Comparison of ENCODE assay signal across 8 cellular contexts in the genomic region with DNA sequence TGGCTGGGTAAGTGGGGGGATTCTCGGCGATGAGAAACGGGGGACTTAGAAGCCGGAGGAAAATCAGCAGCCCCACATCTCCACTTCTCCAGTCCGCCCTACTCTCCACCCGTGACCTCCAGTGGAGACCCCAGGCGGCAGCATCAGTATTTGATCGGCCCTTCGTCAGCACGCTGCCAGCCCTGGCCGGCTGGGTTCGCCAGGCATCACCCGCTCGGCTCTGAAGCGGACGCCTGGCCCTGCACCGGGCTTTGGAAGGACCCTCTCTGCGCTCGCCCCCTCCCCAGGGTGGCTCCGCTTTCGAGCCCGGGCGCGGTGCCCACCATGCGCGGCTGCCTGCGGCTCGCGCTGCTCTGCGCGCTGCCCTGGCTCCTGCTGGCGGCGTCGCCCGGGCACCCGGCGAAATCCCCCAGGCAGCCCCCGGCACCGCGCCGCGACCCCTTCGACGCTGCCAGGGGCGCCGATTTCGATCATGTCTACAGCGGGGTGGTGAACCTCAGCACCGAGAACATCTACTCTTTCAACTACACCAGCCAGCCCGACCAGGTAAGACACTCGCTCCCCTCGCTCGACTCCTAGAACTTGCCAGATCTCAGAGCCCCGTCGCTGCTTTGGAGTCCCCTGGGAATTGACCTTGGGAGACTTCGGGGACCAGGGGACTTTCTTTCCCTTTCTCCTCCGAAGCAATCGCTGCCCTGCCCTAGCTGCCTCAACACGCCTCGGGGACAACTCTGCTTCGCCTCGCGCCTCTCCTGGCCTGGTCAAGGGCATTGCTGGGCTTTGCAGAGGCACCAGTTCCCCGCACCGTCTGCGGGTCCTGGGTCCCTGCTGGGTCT. TPM values are rescaled to one million over a fixed set of nuclear protein-coding genes. Genes with fewer than 3 reads are reported as not detected.
DNase-seq lines count a peak whose midpoint lies in the region; ATAC-seq lines count a peak whose summit lies in the region.

No MANE protein-coding gene starts in this region.

- H3K4me3 ChIP-seq in mesendoderm (ENCODE audit: low read length), result peak overlapping the region; percentile 5

- H2BK5ac ChIP-seq in mesendoderm (ENCODE audit: low read length), result no peak overlapping the region

- no peaks in the 10 kb centered on the region for H3K36me3 ChIP-seq in mesendoderm (ENCODE audit: control insufficient read depth, insufficient read depth, low read length)

- intact Hi-C loops in dendritic cell treated with granulocyte-macrophage colony-stimulating factor and Interleukin-4, amounts not matched to agents 40 ng/mL and 50 ng/mL, for 4 days (cut with micrococcal nuclease), result no loop called here

- H3K27me3 Mint-ChIP-seq in dendritic cell treated with granulocyte-macrophage colony-stimulating factor and Interleukin-4, amounts not matched to agents 40 ng/mL and 50 ng/mL, for 4 days, result peaks cover 36% of the 10 kb centered on the region

- H3K9me3 Mint-ChIP-seq in dendritic cell treated with granulocyte-macrophage colony-stimulating factor and Interleukin-4, amounts not matched to agents 40 ng/mL and 50 ng/mL, for 4 days, result no peaks in the 10 kb centered on the region

- H4K5ac ChIP-seq in mesendoderm (ENCODE audit: low read length), result no peak overlapping the region

- no peaks in the 10 kb centered on the region for H3K79me2 ChIP-seq in mesendoderm (ENCODE audit: control insufficient read depth, insufficient read depth, low read length)

- no peak overlapping the region for H4K8ac ChIP-seq in mesendoderm (ENCODE audit: low read depth, low read length)

- H3K56ac ChIP-seq in mesendoderm (ENCODE audit: low read length), result peak overlapping the region; percentile 22

- H3K27ac ChIP-seq in mesendoderm (ENCODE audit: low read depth, low read length), result no peak overlapping the region

- no peak overlapping the region for H3K18ac ChIP-seq in mesendoderm (ENCODE audit: low read length)

- H3K27me3 ChIP-seq in mesendoderm (ENCODE audit: insufficient read depth, low read length, poor library complexity), result peaks cover 30% of the 10 kb centered on the region

- H3K36me3 Mint-ChIP-seq in dendritic cell treated with granulocyte-macrophage colony-stimulating factor and Interleukin-4, amounts not matched to agents 40 ng/mL and 50 ng/mL, for 4 days (ENCODE audit: low read depth), result peaks cover 6% of the 10 kb centered on the region

- H2BK15ac ChIP-seq in mesendoderm (replicated peaks; ENCODE audit: low read depth), result no peak overlapping the region

- H3K4me2 ChIP-seq in mesendoderm (ENCODE audit: low read length), result peak overlapping the region; percentile 59

- no peak overlapping the region for H3K4ac ChIP-seq in mesendoderm (ENCODE audit: low read depth, low read length)

- no peaks in the 10 kb centered on the region for H3K4me1 ChIP-seq in mesendoderm (ENCODE audit: control insufficient read depth, low read depth, low read length)

- H3K4me3 Mint-ChIP-seq in dendritic cell treated with granulocyte-macrophage colony-stimulating factor and Interleukin-4, amounts not matched to agents 40 ng/mL and 50 ng/mL, for 4 days, result peak overlapping the region; percentile 91

- no peaks in the 10 kb centered on the region for H3K79me1 ChIP-seq in mesendoderm (ENCODE audit: low read length)

- H2AK5ac ChIP-seq in mesendoderm (ENCODE audit: low read length), result no peak overlapping the region

- DNase-seq in Ammon's horn (ENCODE audit: low spot score) (peak; percentile 32), mesendoderm (peak; percentile 26)
- DNase-seq in stimulated activated naive CD4-positive, alpha-beta T cell treated with Interleukin-2 at 50 U/mL for 16 hours (lab: John Stamatoyannopoulos, UW), result peak; percentile 53

- peaks cover 22% of the 10 kb centered on the region for H3K4me1 Mint-ChIP-seq in dendritic cell treated with granulocyte-macrophage colony-stimulating factor and Interleukin-4, amounts not matched to agents 40 ng/mL and 50 ng/mL, for 4 days (ENCODE audit: low read depth)

- WGBS in mesendoderm (ENCODE audit: extremely low coverage, insufficient coverage, low lambda C conversion rate), result no CpG with 5 or more reads among the region's 66 CpGs

- peak overlapping the region; percentile 35 for H3K9ac ChIP-seq in mesendoderm (ENCODE audit: low read length)

- H2BK120ac ChIP-seq in mesendoderm (ENCODE audit: low read depth, low read length), result no peak overlapping the region

- H3K23ac ChIP-seq in mesendoderm (ENCODE audit: low read length), result peak overlapping the region; percentile 48

- H3K27ac Mint-ChIP-seq in dendritic cell treated with granulocyte-macrophage colony-stimulating factor and Interleukin-4, amounts not matched to agents 40 ng/mL and 50 ng/mL, for 4 days, result peak overlapping the region; percentile 51

- ATAC-seq in GM19035 (IDR thresholded peaks at IDR 0.05; ENCODE audit: unreplicated experiment) (peak; percentile 25), HG03378 (IDR thresholded peaks at IDR 0.05; ENCODE audit: unreplicated experiment) (peak; percentile 26), HG03469 (IDR thresholded peaks at IDR 0.05; ENCODE audit: unreplicated experiment) (no peak)
- ATAC-seq in activated CD4-positive, CD25-positive, alpha-beta regulatory T cell treated with anti-CD3 and anti-CD28 coated beads, Interleukin-2, amount 50 U/mL, for 24 hours, result peak; percentile 50 to 53

RNA-seq across cellular contexts. Expression of a gene that starts 0.6 kb away (rescaled TPM):
- not detected for polyA plus RNA-seq in mesendoderm (2013, experiment 1 of 2)
- 0.01 TPM for polyA plus RNA-seq in mesendoderm (2013, experiment 2 of 2)

RNA-seq across cellular contexts. Expression of a gene that starts 18.0 kb away (rescaled TPM):
- 7.2 TPM for polyA plus RNA-seq in mesendoderm (2013, experiment 1 of 2)
- polyA plus RNA-seq in mesendoderm (2013, experiment 2 of 2), result 7.4 TPM
